In genomic region chr4:27764526-27764837, GRCh38 we compare ENCODE assay signal across 2 cellular contexts.
TF ChIP-seq lines count a peak whose summit lies in the region.

No MANE protein-coding gene starts in this region.

TF ChIP-seq in liver, 16 proteins besides CTCF, POLR2A, EP300 and RAD21:
- TF ChIP-seq YY1 (IDR thresholded peaks at IDR 0.05): peak; percentile 3
- TF ChIP-seq MAX (IDR thresholded peaks at IDR 0.05): no peak

TF ChIP-seq in HepG2, 621 proteins besides CTCF, POLR2A, EP300 and RAD21:
- no peak for TF ChIP-seq ZNF749 (CRISPR knock-in tag; IDR thresholded peaks at IDR 0.05; ENCODE audit: borderline replicate concordance)
